In genomic region chr13:51425410-51426042, GRCh38 we compare ENCODE assay signal across 15 cellular contexts. TPM values are rescaled to one million over a fixed set of nuclear protein-coding genes. Genes with fewer than 3 reads are reported as not detected.
DNase-seq lines count a peak whose midpoint lies in the region; ATAC-seq, FAIRE-seq and TF ChIP-seq lines count a peak whose summit lies in the region.
"Had no signal": no experiment of that assay in that cellular context is flagged by ENCODE, and none has a peak within 500 bp of the region (broad histone marks: within the 10 kb centered on the region; RNA-seq: fewer than 3 reads in every experiment).

No MANE protein-coding gene starts in this region.

- H3K27ac ChIP-seq in SK-N-SH (ENCODE audit: low read depth in 2 of 2, low read length in 1 of 2) (no peak overlapping the region), small intestine (ENCODE audit: low read depth in 1 of 2, low read length in 1 of 2) (peak overlapping the region in 1 of 2 donors; percentile 41)
- H3K27ac ChIP-seq: 22Rv1 had no signal

- POLR2A ChIA-PET in SK-N-SH (lab: Yijun Ruan, JAX): no interaction called here

- H3K4me1 ChIP-seq in SK-N-SH (ENCODE audit: control insufficient read depth in 1 of 2, insufficient read depth in 2 of 2, low read depth in 1 of 2, low read length in 1 of 2) (peaks cover 0 to 4% of the 10 kb centered on the region in 2 experiments; a peak in 3 of 4 replicates), small intestine (ENCODE audit: control insufficient read depth in 2 of 2, insufficient read depth in 1 of 2, low read depth in 1 of 2, low read length in 1 of 2) (peaks cover 3 to 9% of the 10 kb centered on the region in 2 donors)

- ATAC-seq in SK-N-SH treated with all-trans-retinoic acid at 6 μM for 48 hours (no peak), HG02840 (IDR thresholded peaks at IDR 0.05; ENCODE audit: low FRiP score, unreplicated experiment) (no peak)
- ATAC-seq: stimulated activated naive CD8-positive, alpha-beta T cell treated with anti-CD3 and anti-CD28 coated beads, Interleukin-15, amount 100 ng/mL, for 72 hours had no signal

- H3K36me3 ChIP-seq in SK-N-SH (replicated peaks in 1 of 2; ENCODE audit: control insufficient read depth in 1 of 2, insufficient read depth in 2 of 2, low read length in 1 of 2): peaks cover 13 to 48% of the 10 kb centered on the region in 2 experiments
- H3K36me3 ChIP-seq in small intestine (ENCODE audit: control insufficient read depth in 2 of 2, insufficient read depth in 2 of 2, low read length in 2 of 2): peaks cover 2 to 3% of the 10 kb centered on the region in 2 donors

- peaks cover 44% of the 10 kb centered on the region for H3K79me2 ChIP-seq in SK-N-SH (ENCODE audit: insufficient read depth)

- no peaks in the 10 kb centered on the region for H3K9me2 ChIP-seq in SK-N-SH

- no peaks in the 10 kb centered on the region for H3K9me3 ChIP-seq in SK-N-SH
- H3K9me3 ChIP-seq in small intestine (ENCODE audit: control insufficient read depth, low read depth): no peaks in the 10 kb centered on the region

- no peaks in the 10 kb centered on the region for H3F3A ChIP-seq in SK-N-SH (replicated peaks; ENCODE audit: insufficient read depth)

- H2AFZ ChIP-seq in SK-N-SH (ENCODE audit: low read depth): no peak overlapping the region

- CTCF ChIA-PET in SK-N-SH (lab: Yijun Ruan, JAX): interaction anchor here (1.1 to 2.4 kb wide), 4 partner anchors 8 to 372 kb away, joined by 3 to 7 read pairs (median 6); no protein-coding TSS in a partner anchor

- no peak overlapping the region for H3K4me3 ChIP-seq in SK-N-SH (ENCODE audit: low read depth in 2 of 2, low read length in 1 of 2)
- H3K4me3 ChIP-seq in small intestine (ENCODE audit: low read depth in 1 of 2, low read length in 2 of 2): no peak overlapping the region

- H3K27me3 ChIP-seq in SK-N-SH (ENCODE audit: insufficient read depth) (no peaks in the 10 kb centered on the region), small intestine (ENCODE audit: control insufficient read depth in 2 of 2, insufficient read depth in 2 of 2, low read length in 2 of 2) (no peaks in the 10 kb centered on the region)

- DNase-seq in SK-N-SH (no peak), small intestine (peak; percentile 72), amygdala (lab: John Stamatoyannopoulos, UW) (no peak), SK-N-DZ (ENCODE audit: low spot score) (no peak)
- DNase-seq: activated CD4-positive, alpha-beta memory T cell treated with anti-CD3 and anti-CD28 coated beads for 36 hours; effector CD8-positive, alpha-beta T cell; NCI-H2081; nucleus accumbens; stimulated activated CD4-positive, alpha-beta T cell treated with anti-CD3 and anti-CD28 coated beads, Interleukin-4, amount 100 ng/mL, for 1 hour; stimulated activated naive CD8-positive, alpha-beta T cell treated with anti-CD3 and anti-CD28 coated beads, Interleukin-15, amount 100 ng/mL, for 72 hours had no signal

- 96% methylated on average over 4 of the region's 4 CpGs for WGBS in SK-N-SH (ENCODE audit: low lambda C conversion rate)
- WGBS in small intestine, 3 donors: 16 to 56% (median 28%) methylated on average over 4 of the region's 4 CpGs

- FAIRE-seq in colon (lab: Jason Lieb, UNC) (peak; percentile 28), islet of Langerhans (lab: Jason Lieb, UNC) (peak; percentile 56), small intestine (lab: Jason Lieb, UNC) (peak; percentile 97)

- H4K20me1 ChIP-seq in SK-N-SH (ENCODE audit: insufficient read depth): peaks cover 6% of the 10 kb centered on the region; the same call in 1 of the 2 replicates

- no peak overlapping the region for H3K9ac ChIP-seq in SK-N-SH

- no peak for TF ChIP-seq CTCF in SK-N-SH (IDR thresholded peaks at IDR 0.05)

- no peak overlapping the region for H3K4me2 ChIP-seq in SK-N-SH

- no peak for TF ChIP-seq EP300 in SK-N-SH (IDR thresholded peaks at IDR 0.05; ENCODE audit: borderline replicate concordance in 1 of 2, low read depth in 1 of 2, low read length in 1 of 2)

- TF ChIP-seq RAD21 in SK-N-SH (IDR thresholded peaks at IDR 0.05; ENCODE audit: low read length): no peak

TF ChIP-seq in SK-N-SH treated with all-trans-retinoic acid at 6 μM for 48 hours, 23 proteins besides CTCF, POLR2A, EP300 and RAD21:
- TF ChIP-seq ISL1 (CRISPR knock-in tag; IDR thresholded peaks at IDR 0.05): 0 out of 2 replicates have a peak, but pooled peaks have one; percentile 19
- no peak for TF ChIP-seq ZC3H10 (CRISPR knock-in tag; IDR thresholded peaks at IDR 0.05)

TF ChIP-seq in SK-N-SH, 30 proteins besides CTCF, POLR2A, EP300 and RAD21:
- TF ChIP-seq RFX5 (IDR thresholded peaks at IDR 0.05; ENCODE audit: low read length) (no peak), NFIC (IDR thresholded peaks at IDR 0.05; ENCODE audit: borderline replicate concordance) (no peak), FOXM1 (IDR thresholded peaks at IDR 0.05; ENCODE audit: low read depth) (no peak), YY1 (IDR thresholded peaks at IDR 0.05; ENCODE audit: low read depth) (no peak), NRF1 (IDR thresholded peaks at IDR 0.05; ENCODE audit: low read depth, low read length) (no peak), TAF1 (IDR thresholded peaks at IDR 0.05; ENCODE audit: borderline replicate concordance, low read depth, low read length) (no peak), CHD2 (IDR thresholded peaks at IDR 0.05; ENCODE audit: low read length, partially characterized antibody) (no peak), RXRA (IDR thresholded peaks at IDR 0.05; ENCODE audit: borderline replicate concordance, low read depth) (no peak), JUND (IDR thresholded peaks at IDR 0.05) (no peak), EZH2phosphoT487 (IDR thresholded peaks at IDR 0.05; ENCODE audit: borderline replicate concordance, low read depth) (no peak), RCOR1 (IDR thresholded peaks at IDR 0.05; ENCODE audit: low read length) (no peak), POLR2AphosphoS5 (IDR thresholded peaks at IDR 0.05; ENCODE audit: low read depth, low read length) (no peak), MAX (IDR thresholded peaks at IDR 0.05; ENCODE audit: low read depth) (no peak), USF2 (IDR thresholded peaks at IDR 0.05; ENCODE audit: borderline replicate concordance, low read depth, low read length) (no peak), SIN3A (IDR thresholded peaks at IDR 0.05; ENCODE audit: borderline replicate concordance, low read depth, low read length) (no peak), SMC3 (IDR thresholded peaks at IDR 0.05; ENCODE audit: low read depth, low read length) (no peak), MXI1 (IDR thresholded peaks at IDR 0.05; ENCODE audit: low read depth, low read length) (no peak), TCF12 (IDR thresholded peaks at IDR 0.05) (no peak)
- TF ChIP-seq, protein P1, sequence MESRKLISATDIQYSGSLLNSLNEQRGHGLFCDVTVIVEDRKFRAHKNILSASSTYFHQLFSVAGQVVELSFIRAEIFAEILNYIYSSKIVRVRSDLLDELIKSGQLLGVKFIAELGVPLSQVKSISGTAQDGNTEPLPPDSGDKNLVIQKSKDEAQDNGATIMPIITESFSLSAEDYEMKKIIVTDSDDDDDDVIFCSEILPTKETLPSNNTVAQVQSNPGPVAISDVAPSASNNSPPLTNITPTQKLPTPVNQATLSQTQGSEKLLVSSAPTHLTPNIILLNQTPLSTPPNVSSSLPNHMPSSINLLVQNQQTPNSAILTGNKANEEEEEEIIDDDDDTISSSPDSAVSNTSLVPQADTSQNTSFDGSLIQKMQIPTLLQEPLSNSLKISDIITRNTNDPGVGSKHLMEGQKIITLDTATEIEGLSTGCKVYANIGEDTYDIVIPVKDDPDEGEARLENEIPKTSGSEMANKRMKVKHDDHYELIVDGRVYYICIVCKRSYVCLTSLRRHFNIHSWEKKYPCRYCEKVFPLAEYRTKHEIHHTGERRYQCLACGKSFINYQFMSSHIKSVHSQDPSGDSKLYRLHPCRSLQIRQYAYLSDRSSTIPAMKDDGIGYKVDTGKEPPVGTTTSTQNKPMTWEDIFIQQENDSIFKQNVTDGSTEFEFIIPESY (IDR thresholded peaks at IDR 0.05; ENCODE audit: borderline replicate concordance, low read depth): no peak
TF ChIP-seq in SK-N-SH: peak in this region for 0.

RNA-seq across cellular contexts. Expression of gene INTS6, which starts 27.3 kb away (rescaled TPM):
- polyA plus RNA-seq in SK-N-SH (2012; rRNA removed) (7.7 and 9.1 TPM in 2 replicates), small intestine (10 to 100 TPM in 1 of 3 donors, 1 to 10 TPM in 2; 8.9 to 15.2 (median 9.4) TPM)
- 9.6 and 10.1 TPM in 2 replicates for polyA plus RNA-seq in SK-N-SH (2012; cell fraction: cytosol; rRNA removed)
- 8.2 and 16.3 TPM in 2 replicates for polyA plus RNA-seq in SK-N-SH (2012; cell fraction: nucleus; rRNA removed)
- 15.6 and 19.5 TPM in 2 replicates for polyA plus RNA-seq in SK-N-DZ (2014; cell fraction: cytosol; rRNA removed)
- 21.7 and 22.4 TPM in 2 replicates for polyA plus RNA-seq in SK-N-DZ (2014; cell fraction: nucleus; rRNA removed)
